ENCODE assay signal across 21 cellular contexts in genomic region chr6:7750183-7750582, GRCh38. TPM values are rescaled to one million over a fixed set of nuclear protein-coding genes. Genes with fewer than 3 reads are reported as not detected.
"Had no signal": no experiment of that assay in that cellular context is flagged by ENCODE, and none has a peak within 500 bp of the region (broad histone marks: within the 10 kb centered on the region; RNA-seq: fewer than 3 reads in every experiment).

No MANE protein-coding gene starts in this region.

- H3K27me3 ChIP-seq: ascending aorta, left lung, neural progenitor cell, vagina had no signal

- H3K4me3 ChIP-seq: ascending aorta, left lung, lung, neural progenitor cell, thoracic aorta, vagina had no signal

- H3K4me1 Mint-ChIP-seq: activated T-helper 17 cell treated with anti-CD3 and anti-CD28 coated beads, Interleukin-2, amount 50 U/mL, for 72 hours; naive thymus-derived CD4-positive, alpha-beta T cell had no signal

- H3K9ac ChIP-seq: neural progenitor cell had no signal

- DNase-seq: activated T-cell treated with anti-CD3 and anti-CD28 coated beads, Interleukin-2, amount 50 U/mL, for 1 hour; brain microvascular endothelial cell; caudate nucleus; dermis blood vessel endothelial cell; effector CD8-positive, alpha-beta T cell; erythroblast; foreskin fibroblast; left lung; naive thymus-derived CD4-positive, alpha-beta T cell; posterior cingulate gyrus; stimulated activated CD4-positive, alpha-beta T cell treated with anti-CD3 and anti-CD28 coated beads, Interleukin-4, amount 100 ng/mL, for 24 hours; stimulated activated naive CD4-positive, alpha-beta T cell treated with Interleukin-2 at 50 U/mL for 16 hours had no signal

- H3K27ac ChIP-seq: ascending aorta, brain microvascular endothelial cell, left lung, neural progenitor cell, thoracic aorta, vagina had no signal

- H3K9me3 Mint-ChIP-seq: activated naive CD4-positive, alpha-beta T cell treated with anti-CD3 and anti-CD28 coated beads, Interleukin-2, amount 50 U/mL, for 72 hours; activated T-helper 17 cell treated with anti-CD3 and anti-CD28 coated beads, Interleukin-2, amount 50 U/mL, for 72 hours; naive thymus-derived CD4-positive, alpha-beta T cell; neural progenitor cell; type B pancreatic cell; WTC11 had no signal

- H3K36me3 Mint-ChIP-seq: activated naive CD4-positive, alpha-beta T cell treated with anti-CD3 and anti-CD28 coated beads, Interleukin-2, amount 50 U/mL, for 72 hours; naive thymus-derived CD4-positive, alpha-beta T cell; neural progenitor cell; type B pancreatic cell; WTC11 had no signal

- H3K4me1 ChIP-seq: ascending aorta, left lung, neural progenitor cell, vagina had no signal

- H3K4me3 Mint-ChIP-seq: activated T-helper 17 cell treated with anti-CD3 and anti-CD28 coated beads, Interleukin-2, amount 50 U/mL, for 72 hours; naive thymus-derived CD4-positive, alpha-beta T cell; neural progenitor cell; type B pancreatic cell; WTC11 had no signal

- H3K9me3 ChIP-seq: ascending aorta, left lung, thoracic aorta, vagina had no signal

- ATAC-seq: activated naive CD4-positive, alpha-beta T cell treated with anti-CD3 and anti-CD28 coated beads, Interleukin-2, amount 50 U/mL, for 72 hours; activated T-helper 17 cell treated with anti-CD3 and anti-CD28 coated beads, Interleukin-2, amount 50 U/mL, for 72 hours; left lung; naive thymus-derived CD4-positive, alpha-beta T cell; WTC11 had no signal

- H3K36me3 ChIP-seq: ascending aorta, brain microvascular endothelial cell, left lung, neural progenitor cell, thoracic aorta, vagina had no signal

- H2AFZ ChIP-seq: neural progenitor cell had no signal

- H3K27ac Mint-ChIP-seq: activated naive CD4-positive, alpha-beta T cell treated with anti-CD3 and anti-CD28 coated beads, Interleukin-2, amount 50 U/mL, for 72 hours; activated T-helper 17 cell treated with anti-CD3 and anti-CD28 coated beads, Interleukin-2, amount 50 U/mL, for 72 hours; naive thymus-derived CD4-positive, alpha-beta T cell; neural progenitor cell; type B pancreatic cell; WTC11 had no signal

- H3K4me2 ChIP-seq: neural progenitor cell had no signal

RNA-seq across cellular contexts. Expression of gene BMP6, which starts 24.3 kb away (rescaled TPM):
- total RNA-seq: activated naive CD4-positive, alpha-beta T cell treated with anti-CD3 and anti-CD28 coated beads, Interleukin-2, amount 50 U/mL, for 72 hours had no signal
